ENCODE assay signal across 27 cellular contexts in the genomic region with DNA sequence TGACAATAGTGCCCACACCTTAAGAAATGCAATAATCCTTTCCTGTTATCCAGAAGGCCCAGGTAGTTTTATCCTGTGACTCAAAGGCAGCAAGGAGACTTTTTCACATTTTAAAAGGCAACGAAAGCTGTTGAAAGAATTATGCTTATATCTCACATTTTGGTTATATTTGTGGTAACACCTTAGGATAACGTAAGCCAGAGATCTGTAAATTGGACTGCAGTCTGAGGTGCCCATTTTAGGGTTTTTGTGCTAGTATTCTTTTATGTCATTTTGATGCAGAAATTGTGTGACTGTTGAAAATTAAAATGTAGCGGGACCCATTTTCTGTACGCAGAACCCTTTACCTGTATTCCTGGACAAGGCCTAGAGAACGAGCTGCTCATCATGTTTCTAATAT.
"Had no signal": no experiment of that assay in that cellular context is flagged by ENCODE, and none has a peak within 500 bp of the region (broad histone marks: within the 10 kb centered on the region; RNA-seq: fewer than 3 reads in every experiment).

No MANE protein-coding gene starts in this region.

- ATAC-seq: effector memory CD8-positive, alpha-beta T cell; esophagus mucosa; foreskin keratinocyte; gastrocnemius medialis; gastroesophageal sphincter; heart left ventricle; heart right ventricle had no signal

- H3K36me3 ChIP-seq: colonic mucosa, gastrocnemius medialis had no signal

- H3K27ac ChIP-seq: colonic mucosa, coronary artery, dorsolateral prefrontal cortex, epithelial cell of prostate, esophagus muscularis mucosa, esophagus squamous epithelium, foreskin keratinocyte, gastrocnemius medialis, gastroesophageal sphincter, heart left ventricle, heart right ventricle had no signal

- FAIRE-seq: colon, endometrium, endothelial cell of umbilical vein, frontal cortex had no signal

- H3K4me3 ChIP-seq: colonic mucosa, coronary artery, dorsolateral prefrontal cortex, esophagus muscularis mucosa, esophagus squamous epithelium, gastrocnemius medialis, gastroesophageal sphincter, heart left ventricle, heart right ventricle had no signal

- H3K9me3 ChIP-seq: colonic mucosa, esophagus muscularis mucosa, esophagus squamous epithelium, gastrocnemius medialis, gastroesophageal sphincter, heart left ventricle, heart right ventricle had no signal

- H3K4me1 ChIP-seq: colonic mucosa, esophagus muscularis mucosa, esophagus squamous epithelium, foreskin keratinocyte, gastrocnemius medialis, gastroesophageal sphincter, heart left ventricle, heart right ventricle had no signal

- DNase-seq: colonic mucosa; cortex of kidney; dermis blood vessel endothelial cell; dorsolateral prefrontal cortex; effector CD4-positive, alpha-beta T cell; effector CD8-positive, alpha-beta T cell; effector memory CD4-positive, alpha-beta T cell; effector memory CD8-positive, alpha-beta T cell; endodermal cell; erythroblast; esophagus squamous epithelium; foreskin keratinocyte; foreskin melanocyte; gastrocnemius medialis; glutamatergic neuron; head of caudate nucleus; heart left ventricle; heart right ventricle had no signal

- H3K27me3 ChIP-seq: colonic mucosa, dorsolateral prefrontal cortex, esophagus muscularis mucosa, esophagus squamous epithelium, foreskin keratinocyte, gastrocnemius medialis, gastroesophageal sphincter, heart left ventricle, heart right ventricle had no signal
